Comparison of ENCODE assay signal across 1 cellular context in genomic region chr11:73750238-73750637, GRCh38.
TF ChIP-seq lines count a peak whose summit lies in the region.

No MANE protein-coding gene starts in this region.

TF ChIP-seq in GM23338, 12 proteins besides CTCF, POLR2A, EP300 and RAD21 (continued from another document):
- TF ChIP-seq ZNF462 (CRISPR knock-in tag; IDR thresholded peaks at IDR 0.05) (no peak), ZNF331 (CRISPR knock-in tag; IDR thresholded peaks at IDR 0.05; ENCODE audit: low read depth) (no peak), ZNF114 (CRISPR knock-in tag; IDR thresholded peaks at IDR 0.05) (no peak), EZH2phosphoT487 (IDR thresholded peaks at IDR 0.05; ENCODE audit: unreplicated experiment) (no peak), ETS1 (IDR thresholded peaks at IDR 0.05) (no peak), EZH2 (IDR thresholded peaks at IDR 0.05; ENCODE audit: low read depth, unreplicated experiment) (no peak), NANOG (IDR thresholded peaks at IDR 0.05; ENCODE audit: borderline replicate concordance) (no peak), REST (IDR thresholded peaks at IDR 0.05; ENCODE audit: unreplicated experiment) (no peak), CREB1 (CRISPR knock-in tag; IDR thresholded peaks at IDR 0.05; ENCODE audit: low read depth) (no peak), JUNB (IDR thresholded peaks at IDR 0.05; ENCODE audit: unreplicated experiment) (no peak)
